ENCODE assay signal across 10 cellular contexts in the genomic region with DNA sequence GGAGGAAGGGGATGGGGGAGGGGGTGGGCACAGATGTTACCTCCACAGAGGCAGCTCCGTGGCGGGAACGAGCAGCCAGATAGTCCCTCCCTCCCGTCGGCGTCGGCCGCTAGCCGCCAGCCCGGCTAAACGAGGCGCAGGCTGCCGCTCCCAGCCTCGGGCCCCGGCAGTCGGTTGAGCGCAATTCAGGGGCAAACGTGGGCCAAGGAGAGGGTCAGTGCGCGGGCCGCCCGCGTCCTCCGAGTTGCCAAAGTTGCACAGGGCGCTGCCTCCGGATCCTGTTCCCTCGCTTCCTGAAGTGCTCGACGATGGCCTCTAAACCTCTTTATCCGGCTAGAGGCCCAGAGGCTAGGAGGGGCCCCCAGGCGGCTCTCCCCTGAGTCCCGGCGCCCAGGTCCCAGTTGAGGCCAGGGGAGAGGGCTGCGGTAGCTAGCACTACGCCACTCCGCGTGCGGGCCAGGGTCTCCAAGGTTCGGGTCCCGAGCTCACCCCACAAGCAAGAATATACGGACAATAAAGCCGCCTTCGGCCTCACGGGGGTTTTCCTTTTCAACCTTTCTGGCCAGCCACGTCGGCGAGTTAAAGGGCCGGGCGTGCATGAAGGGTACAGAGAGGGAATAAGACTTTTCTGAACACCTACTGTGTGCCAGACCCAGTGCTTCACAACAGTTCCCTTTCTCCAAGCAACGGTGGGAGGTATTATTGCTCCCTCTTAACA.
DNase-seq lines count a peak whose midpoint lies in the region; ATAC-seq, FAIRE-seq and TF ChIP-seq lines count a peak whose summit lies in the region.
"Had no signal": no experiment of that assay in that cellular context is flagged by ENCODE, and none has a peak within 500 bp of the region (broad histone marks: within the 10 kb centered on the region; RNA-seq: fewer than 3 reads in every experiment).

No MANE protein-coding gene starts in this region.

- intact Hi-C loops in activated CD4-positive, alpha-beta T cell treated with anti-CD3 and anti-CD28 coated beads for 36 hours (cut with DNase I, micrococcal nuclease), result loop anchor here (2.0 to 5.0 kb wide), 2 partner anchors 140 kb away; partner anchors contain the start of gene ZIC3 (in 2 of the 2)
- intact Hi-C loops in spleen (cut with DNase I; ENCODE audit: low total_unique reads), result no loop called here

- peaks cover 4% of the 10 kb centered on the region for H3K4me1 Mint-ChIP-seq in activated CD4-positive, alpha-beta T cell treated with anti-CD3 and anti-CD28 coated beads for 36 hours
- peaks cover 3% of the 10 kb centered on the region for H3K4me1 Mint-ChIP-seq in activated CD8-positive, alpha-beta T cell treated with anti-CD3 and anti-CD28 coated beads, Interleukin-2, amount 10 ng/mL, durations not matched to agents 7 days and 5 days (ENCODE audit: low read depth)

- H3K9me3 ChIP-seq in iPS-15b (ENCODE audit: control insufficient read depth, insufficient read depth, low read length), result no peaks in the 10 kb centered on the region
- no peaks in the 10 kb centered on the region for H3K9me3 ChIP-seq in spleen
- H3K9me3 ChIP-seq: left lung had no signal

- peaks cover 56% of the 10 kb centered on the region for H3K27me3 Mint-ChIP-seq in activated CD4-positive, alpha-beta T cell treated with anti-CD3 and anti-CD28 coated beads for 36 hours
- H3K27me3 Mint-ChIP-seq in activated CD8-positive, alpha-beta T cell treated with anti-CD3 and anti-CD28 coated beads, Interleukin-2, amount 10 ng/mL, durations not matched to agents 7 days and 5 days (ENCODE audit: low read depth), result peaks cover 58% of the 10 kb centered on the region

- H3K4me1 ChIP-seq in iPS-15b (ENCODE audit: control insufficient read depth, insufficient read depth, low read length) (peaks cover 27% of the 10 kb centered on the region), spleen (peaks cover 0 to 20% (median 8%) of the 10 kb centered on the region in 6 donors)

- no peak for TF ChIP-seq CTCF in spleen (IDR thresholded peaks at IDR 0.05 in 8 of 11, conservative IDR thresholded peaks at IDR 0.05 in 3 of 11)

- no peaks in the 10 kb centered on the region for H3K36me3 Mint-ChIP-seq in activated CD4-positive, alpha-beta T cell treated with anti-CD3 and anti-CD28 coated beads for 36 hours (ENCODE audit: low read depth)
- H3K36me3 Mint-ChIP-seq in activated CD8-positive, alpha-beta T cell treated with anti-CD3 and anti-CD28 coated beads, Interleukin-2, amount 10 ng/mL, durations not matched to agents 7 days and 5 days (ENCODE audit: low read depth), result no peaks in the 10 kb centered on the region

- no peaks in the 10 kb centered on the region for H3K9me3 Mint-ChIP-seq in activated CD4-positive, alpha-beta T cell treated with anti-CD3 and anti-CD28 coated beads for 36 hours (ENCODE audit: low read depth)
- no peaks in the 10 kb centered on the region for H3K9me3 Mint-ChIP-seq in activated CD8-positive, alpha-beta T cell treated with anti-CD3 and anti-CD28 coated beads, Interleukin-2, amount 10 ng/mL, durations not matched to agents 7 days and 5 days (ENCODE audit: insufficient read depth)

- no peak overlapping the region for H3K9ac ChIP-seq in iPS-15b (ENCODE audit: low read depth, low read length)

- 4 to 46% (median 7%) methylated on average over 16 to 50 of the region's 50 CpGs for WGBS in spleen, 5 donors

- H3K27me3 ChIP-seq in iPS-15b (ENCODE audit: control insufficient read depth, insufficient read depth, low read length) (peaks cover 58% of the 10 kb centered on the region), spleen (replicated peaks in 1 of 7) (peaks cover 6 to 86% (median 58%) of the 10 kb centered on the region in 7 donors)

- no peak for FAIRE-seq in RCC 7860 (lab: Jason Lieb, UNC)

- H3K36me3 ChIP-seq in iPS-15b (ENCODE audit: control insufficient read depth, insufficient read depth, low read length) (no peaks in the 10 kb centered on the region), spleen (no peaks in the 10 kb centered on the region)
- H3K36me3 ChIP-seq: left lung had no signal

- TF ChIP-seq POLR2A in spleen (IDR thresholded peaks at IDR 0.05), result no peak

- POLR2A ChIA-PET in activated CD4-positive, alpha-beta T cell treated with anti-CD3 and anti-CD28 coated beads for 36 hours (lab: Charles Lee), result no interaction called here
- POLR2A ChIA-PET in activated CD8-positive, alpha-beta T cell treated with anti-CD3 and anti-CD28 coated beads, Interleukin-2, amount 10 ng/mL, durations not matched to agents 7 days and 5 days (lab: Charles Lee), result no interaction called here

- H3K4me3 ChIP-seq in iPS-15b (ENCODE audit: low read depth, low read length) (peak overlapping the region; percentile 71), spleen (peak overlapping the region in 6 of 8 donors; percentile 34 to 66 (median 39))

- CTCF ChIA-PET in activated CD4-positive, alpha-beta T cell treated with anti-CD3 and anti-CD28 coated beads for 36 hours (lab: Charles Lee), result no interaction called here
- CTCF ChIA-PET in activated CD8-positive, alpha-beta T cell treated with anti-CD3 and anti-CD28 coated beads, Interleukin-2, amount 10 ng/mL, durations not matched to agents 7 days and 5 days (lab: Charles Lee), result no interaction called here

- H3K27ac Mint-ChIP-seq in activated CD4-positive, alpha-beta T cell treated with anti-CD3 and anti-CD28 coated beads for 36 hours, result no peak overlapping the region
- no peak overlapping the region for H3K27ac Mint-ChIP-seq in activated CD8-positive, alpha-beta T cell treated with anti-CD3 and anti-CD28 coated beads, Interleukin-2, amount 10 ng/mL, durations not matched to agents 7 days and 5 days

- no peak for ATAC-seq in activated CD4-positive, alpha-beta T cell treated with anti-CD3 and anti-CD28 coated beads for 36 hours
- ATAC-seq in activated CD8-positive, alpha-beta T cell treated with anti-CD3 and anti-CD28 coated beads, Interleukin-2, amount 10 ng/mL, durations not matched to agents 7 days and 5 days, result no peak
- ATAC-seq in GM18907 (IDR thresholded peaks at IDR 0.05; ENCODE audit: unreplicated experiment), result no peak

- peak; percentile 10 for DNase-seq in activated CD4-positive, alpha-beta T cell treated with anti-CD3 and anti-CD28 coated beads for 36 hours
- no peak for DNase-seq in activated CD4-positive, alpha-beta T cell treated with anti-CD3 and anti-CD28 coated beads, Interleukin-2, amount 50 U/mL, for 4 hours
- no peak for DNase-seq in activated CD8-positive, alpha-beta T cell treated with anti-CD3 and anti-CD28 coated beads, Interleukin-2, amount 10 ng/mL, durations not matched to agents 7 days and 5 days
- DNase-seq in spleen (no peak), RCC 7860 (ENCODE audit: low spot score) (no peak), NCI-H128 (lab: John Stamatoyannopoulos, UW; ENCODE audit: unreplicated experiment) (no peak)
- DNase-seq: left lung, NCI-H510A had no signal

- peak overlapping the region; percentile 66 for H3K4me3 Mint-ChIP-seq in activated CD4-positive, alpha-beta T cell treated with anti-CD3 and anti-CD28 coated beads for 36 hours
- H3K4me3 Mint-ChIP-seq in activated CD8-positive, alpha-beta T cell treated with anti-CD3 and anti-CD28 coated beads, Interleukin-2, amount 10 ng/mL, durations not matched to agents 7 days and 5 days, result peak overlapping the region; percentile 66

- no peak overlapping the region for H3K27ac ChIP-seq in spleen
- H3K27ac ChIP-seq: left lung had no signal
